8 cellular contexts compared by ENCODE assay signal in the genomic region with DNA sequence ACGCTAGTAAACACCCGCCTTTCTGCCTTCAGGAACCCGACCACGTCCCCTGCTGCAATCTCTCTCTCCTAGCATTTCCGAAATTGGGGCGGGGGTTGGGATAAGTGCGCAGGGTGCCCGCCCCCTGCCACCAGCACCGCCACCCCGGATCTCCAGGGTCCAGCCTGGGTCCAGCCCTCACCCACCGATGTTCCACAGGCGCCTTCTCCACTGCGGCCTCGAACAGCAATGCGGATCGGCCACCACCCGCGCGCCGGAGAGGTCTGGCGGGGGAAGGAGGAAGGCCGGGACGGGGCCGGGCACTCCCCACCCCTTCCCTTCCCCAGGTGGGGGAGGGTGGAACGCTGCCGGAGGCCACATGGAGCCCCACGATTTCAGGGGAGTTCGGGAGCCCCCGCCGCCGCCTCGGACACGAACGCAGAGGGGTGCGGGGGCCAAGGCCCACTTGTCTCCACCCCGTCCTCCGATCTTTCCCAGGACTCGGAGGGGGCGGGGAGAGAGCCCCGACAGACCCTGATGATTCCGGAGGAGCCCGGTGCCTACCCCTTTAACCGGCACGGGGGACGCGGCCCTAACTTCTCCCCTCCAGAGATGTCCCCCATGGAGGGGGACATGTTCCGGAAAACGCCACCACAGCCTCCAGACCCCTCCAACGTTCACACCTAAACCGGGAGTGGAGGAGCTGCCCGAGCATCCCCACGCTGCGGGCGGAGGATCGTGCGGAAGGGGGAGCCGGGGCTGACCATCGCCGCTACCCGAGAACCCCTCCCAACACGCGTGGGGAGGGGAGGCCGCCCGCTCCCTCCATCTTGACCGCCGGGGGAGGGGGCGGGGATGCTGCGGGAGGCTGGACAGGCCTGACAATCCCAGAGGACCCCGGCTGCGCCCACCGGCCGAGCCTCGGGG. TPM values are rescaled to one million over a fixed set of nuclear protein-coding genes. Genes with fewer than 3 reads are reported as not detected.
DNase-seq lines count a peak whose midpoint lies in the region; ATAC-seq and TF ChIP-seq lines count a peak whose summit lies in the region.

No MANE protein-coding gene starts in this region.

- no peaks in the 10 kb centered on the region for H4K20me1 ChIP-seq in MM.1S (ENCODE audit: insufficient read depth, low read length)

- H3K27me3 ChIP-seq in MM.1S (replicated peaks; ENCODE audit: insufficient read depth, low read length) (no peaks in the 10 kb centered on the region), endocrine pancreas (ENCODE audit: control insufficient read depth, insufficient read depth, low read length) (no peaks in the 10 kb centered on the region)

- DNase-seq in Calu3 (peak; percentile 58), MM.1S (peak; percentile 11), mesenteric fat pad (ENCODE audit: low spot score) (peak; percentile 92)
- DNase-seq in activated CD8-positive, alpha-beta memory T cell treated with anti-CD3 and anti-CD28 coated beads for 48 hours (ENCODE audit: low read depth in 2 of 3, low spot score in 2 of 3): peak in 2 of 3 experiments; percentile 8 to 15
- DNase-seq in stimulated activated naive CD8-positive, alpha-beta T cell treated with anti-CD3 and anti-CD28 coated beads, Interleukin-15, Interleukin-2, amounts not matched to agents 100 U/mL and 50 U/mL, for 24 hours: peak; percentile 54

- H3K4me2 ChIP-seq in MM.1S (ENCODE audit: low read depth, low read length): peak overlapping the region; percentile 70

- H3K4me3 ChIP-seq in MM.1S (ENCODE audit: low read length) (peak overlapping the region; percentile 79), endocrine pancreas (ENCODE audit: control insufficient read depth, insufficient read depth, low read length) (peak overlapping the region; percentile 72)

- H2AFZ ChIP-seq in MM.1S (ENCODE audit: low read length): peak overlapping the region; percentile 48; the same call in 1 of the 2 replicates

- H3K9me3 Mint-ChIP-seq in Calu3 (ENCODE audit: low read depth, unreplicated experiment): no peaks in the 10 kb centered on the region

- ATAC-seq in GM21529 (IDR thresholded peaks at IDR 0.05; ENCODE audit: unreplicated experiment): peak; percentile 5
- ATAC-seq in stimulated activated naive CD8-positive, alpha-beta T cell treated with anti-CD3 and anti-CD28 coated beads, Interleukin-15, Interleukin-2, amounts not matched to agents 100 U/mL and 50 U/mL, for 24 hours: no peak
- ATAC-seq in GM18861 (IDR thresholded peaks at IDR 0.05; ENCODE audit: unreplicated experiment): no peak

- H3K4me1 ChIP-seq in MM.1S (ENCODE audit: low read length) (no peaks in the 10 kb centered on the region), endocrine pancreas (ENCODE audit: control insufficient read depth, insufficient read depth, low read length) (peaks cover 21% of the 10 kb centered on the region)

- 0 out of 2 replicates have a peak, but pooled peaks cover 7% of the 10 kb centered on the region for H3F3A ChIP-seq in MM.1S (ENCODE audit: insufficient read depth, low read length)

- H3K9me3 ChIP-seq in MM.1S (replicated peaks; ENCODE audit: insufficient read depth, low read length) (no peaks in the 10 kb centered on the region), endocrine pancreas (ENCODE audit: control insufficient read depth, low read length) (no peaks in the 10 kb centered on the region)

- H3K79me2 ChIP-seq in MM.1S (ENCODE audit: low read length): peaks cover 53% of the 10 kb centered on the region

- peak overlapping the region; percentile 94 for H3K4me3 Mint-ChIP-seq in Calu3 (ENCODE audit: low read depth, unreplicated experiment)

- peak overlapping the region; percentile 14 for H3K27ac Mint-ChIP-seq in Calu3 (ENCODE audit: unreplicated experiment)

- H3K36me3 ChIP-seq in MM.1S (replicated peaks; ENCODE audit: insufficient read depth, low read length) (no peaks in the 10 kb centered on the region), endocrine pancreas (ENCODE audit: control insufficient read depth, insufficient read depth, low read length) (no peaks in the 10 kb centered on the region)

- peak overlapping the region; percentile 59 for H3K9ac ChIP-seq in MM.1S (ENCODE audit: low read length)
- H3K9ac ChIP-seq in endocrine pancreas (ENCODE audit: control insufficient read depth, insufficient read depth, low read length): peak overlapping the region; percentile 85

- H3K27me3 Mint-ChIP-seq in Calu3 (ENCODE audit: unreplicated experiment): no peaks in the 10 kb centered on the region

- BruUV-seq in Calu3 (replicated peaks; lab: Mats Ljungman, UMichigan): no TSS peak

- TF ChIP-seq CTCF in Calu3 (IDR thresholded peaks at IDR 0.05; ENCODE audit: unreplicated experiment): no peak
- no peak for TF ChIP-seq CTCF in MM.1S (IDR thresholded peaks at IDR 0.05; ENCODE audit: low read length)

- intact Hi-C loops in Calu3 (cut with micrococcal nuclease; ENCODE audit: unreplicated experiment): loop anchor here (5.0 kb wide), 1 partner anchor 41 kb away; no protein-coding TSS in a partner anchor

- CTCF ChIA-PET in Calu3 (lab: Charles Lee): no interaction called here

- H3K36me3 Mint-ChIP-seq in Calu3 (ENCODE audit: insufficient read depth, unreplicated experiment): peaks cover 44% of the 10 kb centered on the region

- no peaks in the 10 kb centered on the region for H3K9me2 ChIP-seq in MM.1S (replicated peaks; ENCODE audit: insufficient read depth, low read length)

- H3K4me1 Mint-ChIP-seq in Calu3 (ENCODE audit: low read depth, unreplicated experiment): peaks cover 26% of the 10 kb centered on the region

- no peak overlapping the region; the same call in 1 of the 2 replicates for H3K27ac ChIP-seq in MM.1S (ENCODE audit: low read length)

RNA-seq across cellular contexts. Expression of a gene that starts 1.1 kb away (rescaled TPM):
- total RNA-seq in Calu3 (2022) (109 and 123 TPM in 2 replicates), mesenteric fat pad (82.1 TPM)

Comparison
In these comparisons a context has a peak if more than half of its experiments do, and no peak if none do; other contexts are left out.
1. DNase-seq: peak in every context shown above with its lines; median percentile 92 in mesenteric fat pad; 58 in Calu3; 54 in stimulated activated naive CD8-positive, alpha-beta T cell treated with anti-CD3 and anti-CD28 coated beads, Interleukin-15, Interleukin-2, amounts not matched to agents 100 U/mL and 50 U/mL, for 24 hours; 12 in activated CD8-positive, alpha-beta memory T cell treated with anti-CD3 and anti-CD28 coated beads for 48 hours; 11 in MM.1S.